Comparison of ENCODE assay signal across 1 cellular context in genomic region chr12:52945389-52946232, GRCh38.
TF ChIP-seq lines count a peak whose summit lies in the region.

No MANE protein-coding gene starts in this region.

TF ChIP-seq in HepG2, 621 proteins besides CTCF, POLR2A, EP300 and RAD21 (continues in another document):
- peak; percentile 33; the same call in 1 of the 2 replicates for TF ChIP-seq POLR2G (IDR thresholded peaks at IDR 0.05; ENCODE audit: low read depth, low read length)
- peak; percentile 85 for TF ChIP-seq ZNF605 (CRISPR knock-in tag; IDR thresholded peaks at IDR 0.05)
- TF ChIP-seq PHF8 (CRISPR knock-in tag; IDR thresholded peaks at IDR 0.05), result 0 out of 2 replicates have a peak, but pooled peaks have one; percentile 11
- 0 out of 2 replicates have a peak, but pooled peaks have one; percentile 19 for TF ChIP-seq IRF2 (CRISPR knock-in tag; IDR thresholded peaks at IDR 0.05)
- TF ChIP-seq ZNF12 (CRISPR knock-in tag; IDR thresholded peaks at IDR 0.05), result 0 out of 2 replicates have a peak, but pooled peaks have one; percentile 1
- peak; percentile 39; the same call in 1 of the 2 replicates for TF ChIP-seq TAF1 (CRISPR knock-in tag; IDR thresholded peaks at IDR 0.05)
- 0 out of 2 replicates have a peak, but pooled peaks have one; percentile 9 for TF ChIP-seq THAP11 (CRISPR knock-in tag; IDR thresholded peaks at IDR 0.05)
- TF ChIP-seq ZNF414 (CRISPR knock-in tag; IDR thresholded peaks at IDR 0.05), result 0 out of 2 replicates have a peak, but pooled peaks have one; percentile 26
- no peak for TF ChIP-seq SETDB1 (CRISPR knock-in tag; IDR thresholded peaks at IDR 0.05; ENCODE audit: borderline replicate concordance)
- no peak for TF ChIP-seq ZNF44 (CRISPR knock-in tag; IDR thresholded peaks at IDR 0.05)
- TF ChIP-seq RXRB (CRISPR knock-in tag; IDR thresholded peaks at IDR 0.05; ENCODE audit: borderline replicate concordance), result peak; percentile 57; the same call in 1 of the 2 replicates
- TF ChIP-seq ZSCAN5A (CRISPR knock-in tag; IDR thresholded peaks at IDR 0.05; ENCODE audit: borderline replicate concordance), result 0 out of 2 replicates have a peak, but pooled peaks have one; percentile 36
- peak; percentile 21; the same call in 1 of the 2 replicates for TF ChIP-seq RFXAP (CRISPR knock-in tag; IDR thresholded peaks at IDR 0.05; ENCODE audit: borderline replicate concordance)
- no peak for TF ChIP-seq DNMT1 (CRISPR knock-in tag; IDR thresholded peaks at IDR 0.05)
- TF ChIP-seq ZNF205 (CRISPR knock-in tag; IDR thresholded peaks at IDR 0.05), result 0 out of 2 replicates have a peak, but pooled peaks have one; percentile 25
- peak; percentile 17; the same call in 1 of the 2 replicates for TF ChIP-seq TFDP2 (CRISPR knock-in tag; IDR thresholded peaks at IDR 0.05)
- no peak; the same call in 1 of the 2 replicates for TF ChIP-seq HNF1A (IDR thresholded peaks at IDR 0.05; ENCODE audit: low read depth)
- peak; percentile 69; the same call in 1 of the 2 replicates for TF ChIP-seq HNF1A (CRISPR knock-in tag; IDR thresholded peaks at IDR 0.05; ENCODE audit: borderline replicate concordance)
- peak; percentile 42; the same call in 1 of the 2 replicates for TF ChIP-seq ZNF503 (CRISPR knock-in tag; IDR thresholded peaks at IDR 0.05)
- TF ChIP-seq ZNF670 (CRISPR knock-in tag; IDR thresholded peaks at IDR 0.05; ENCODE audit: borderline replicate concordance), result no peak
- TF ChIP-seq NR2F6 (IDR thresholded peaks at IDR 0.05), result peak; percentile 66
- TF ChIP-seq NR2F6 (CRISPR knock-in tag; IDR thresholded peaks at IDR 0.05), result peak; percentile 38
- no peak for TF ChIP-seq ZNF496 (CRISPR knock-in tag; IDR thresholded peaks at IDR 0.05; ENCODE audit: insufficient replicate concordance)
- TF ChIP-seq ETV5 (CRISPR knock-in tag; IDR thresholded peaks at IDR 0.05; ENCODE audit: borderline replicate concordance), result peak; percentile 81
- no peak for TF ChIP-seq ZGPAT (CRISPR knock-in tag; IDR thresholded peaks at IDR 0.05)
- no peak for TF ChIP-seq LCORL (IDR thresholded peaks at IDR 0.05)
- TF ChIP-seq LCORL (CRISPR knock-in tag; IDR thresholded peaks at IDR 0.05), result peak; percentile 93
- no peak for TF ChIP-seq GLI4 (CRISPR knock-in tag; IDR thresholded peaks at IDR 0.05; ENCODE audit: borderline replicate concordance)
- TF ChIP-seq ZBTB26 (CRISPR knock-in tag; IDR thresholded peaks at IDR 0.05; ENCODE audit: borderline replicate concordance), result peak; percentile 44; the same call in 1 of the 2 replicates
- TF ChIP-seq TBX3 (IDR thresholded peaks at IDR 0.05; ENCODE audit: borderline replicate concordance), result no peak
- peak; percentile 72 for TF ChIP-seq RXRA (CRISPR knock-in tag; IDR thresholded peaks at IDR 0.05)
- TF ChIP-seq DMTF1 (CRISPR knock-in tag; IDR thresholded peaks at IDR 0.05), result no peak
- TF ChIP-seq ZNF318 (CRISPR knock-in tag; IDR thresholded peaks at IDR 0.05), result 0 out of 2 replicates have a peak, but pooled peaks have one; percentile 22
